25 cellular contexts compared by ENCODE assay signal in the genomic region with DNA sequence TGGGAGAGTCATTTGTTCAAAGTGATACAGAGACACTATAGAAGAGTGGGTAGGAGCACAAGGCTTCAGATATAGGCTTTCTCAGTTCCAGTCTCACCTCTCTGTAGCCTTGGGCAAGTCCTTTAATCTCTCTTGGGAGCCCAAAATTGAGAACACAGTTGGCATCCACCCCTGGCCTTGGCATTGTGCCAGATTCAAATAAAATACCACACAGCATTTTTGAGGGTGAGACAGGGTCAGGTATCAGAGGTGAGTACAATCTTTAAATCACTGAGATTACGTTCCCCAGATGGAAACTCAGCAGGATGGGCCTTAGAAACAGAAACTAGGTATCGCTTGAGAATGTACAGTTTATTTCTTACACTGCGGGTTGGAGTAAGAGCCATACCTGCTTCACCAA.
"Had no signal": no experiment of that assay in that cellular context is flagged by ENCODE, and none has a peak within 500 bp of the region (broad histone marks: within the 10 kb centered on the region; RNA-seq: fewer than 3 reads in every experiment).

No MANE protein-coding gene starts in this region.

- H3K9me3 Mint-ChIP-seq: central memory CD8-positive, alpha-beta T cell; dendritic cell treated with granulocyte-macrophage colony-stimulating factor and Interleukin-4, amounts not matched to agents 40 ng/mL and 50 ng/mL, for 4 days; memory B cell; naive thymus-derived CD8-positive, alpha-beta T cell; stimulated activated naive B cell treated with anti-CD40 and anti-IgM and Interleukin-4, amounts not matched to agents 10 μg/mL and 1 μg/mL and 100 μg/mL, for 72 hours had no signal

- H3K4me3 ChIP-seq: esophagus squamous epithelium, heart right ventricle, psoas muscle, smooth muscle cell, testis, transverse colon had no signal

- H3K27me3 ChIP-seq: esophagus squamous epithelium, testis, transverse colon had no signal

- H3K27ac ChIP-seq: esophagus squamous epithelium, heart right ventricle, parathyroid adenoma, psoas muscle, testis, transverse colon, WERI-Rb-1 had no signal

- H3K4me1 ChIP-seq: esophagus squamous epithelium, heart right ventricle, parathyroid adenoma, psoas muscle, testis, transverse colon had no signal

- H3K9me3 ChIP-seq: esophagus squamous epithelium, heart right ventricle, psoas muscle, testis, transverse colon had no signal

- ATAC-seq: activated CD4-positive, CD25-positive, alpha-beta regulatory T cell treated with anti-CD3 and anti-CD28 coated beads, Interleukin-2, amount 50 U/mL, for 24 hours; naive thymus-derived CD8-positive, alpha-beta T cell; psoas muscle; stimulated activated naive B cell treated with anti-CD40 and anti-IgM and Interleukin-4, amounts not matched to agents 10 μg/mL and 1 μg/mL and 100 μg/mL, for 72 hours had no signal

- H3K27me3 Mint-ChIP-seq: activated naive CD8-positive, alpha-beta T cell; central memory CD8-positive, alpha-beta T cell; naive thymus-derived CD8-positive, alpha-beta T cell had no signal

- H3K27ac Mint-ChIP-seq: activated naive CD8-positive, alpha-beta T cell; dendritic cell treated with granulocyte-macrophage colony-stimulating factor and Interleukin-4, amounts not matched to agents 40 ng/mL and 50 ng/mL, for 4 days; memory B cell; stimulated activated naive B cell treated with anti-CD40 and anti-IgM and Interleukin-4, amounts not matched to agents 10 μg/mL and 1 μg/mL and 100 μg/mL, for 72 hours had no signal

- DNase-seq: activated CD4-positive, alpha-beta T cell treated with anti-CD3 and anti-CD28 coated beads for 48 hours; activated CD4-positive, alpha-beta T cell treated with anti-CD3 and anti-CD28 coated beads, Interleukin-2, amount 50 U/mL, for 48 hours; activated CD8-positive, alpha-beta memory T cell treated with anti-CD3 and anti-CD28 coated beads for 24 hours; activated effector memory CD4-positive, alpha-beta T cell treated with Interleukin-2 at 50 U/mL for 16 hours; activated naive CD4-positive, alpha-beta T cell treated with Interleukin-2 at 50 U/mL for 16 hours; anterior cingulate cortex; esophagus squamous epithelium; foreskin melanocyte; heart right ventricle; midbrain; naive thymus-derived CD8-positive, alpha-beta T cell; psoas muscle; stimulated activated CD4-positive, alpha-beta T cell treated with anti-CD3 and anti-CD28 coated beads, Interleukin-2, amount 100 ng/mL, for 24 hours; stimulated activated naive B cell treated with anti-CD40 and anti-IgM and Interleukin-4, amounts not matched to agents 10 μg/mL and 1 μg/mL and 100 μg/mL, for 72 hours; testis; transverse colon; WERI-Rb-1 had no signal

- H3K36me3 ChIP-seq: esophagus squamous epithelium, heart right ventricle, transverse colon, WERI-Rb-1 had no signal

- H3K36me3 Mint-ChIP-seq: activated naive CD8-positive, alpha-beta T cell; memory B cell; naive thymus-derived CD8-positive, alpha-beta T cell; stimulated activated naive B cell treated with anti-CD40 and anti-IgM and Interleukin-4, amounts not matched to agents 10 μg/mL and 1 μg/mL and 100 μg/mL, for 72 hours had no signal

- H3K4me3 Mint-ChIP-seq: activated naive CD8-positive, alpha-beta T cell; central memory CD8-positive, alpha-beta T cell; dendritic cell treated with granulocyte-macrophage colony-stimulating factor and Interleukin-4, amounts not matched to agents 40 ng/mL and 50 ng/mL, for 4 days; memory B cell; naive thymus-derived CD8-positive, alpha-beta T cell; neural crest cell; stimulated activated naive B cell treated with anti-CD40 and anti-IgM and Interleukin-4, amounts not matched to agents 10 μg/mL and 1 μg/mL and 100 μg/mL, for 72 hours had no signal

- H3K4me1 Mint-ChIP-seq: central memory CD8-positive, alpha-beta T cell; memory B cell; neural crest cell; stimulated activated naive B cell treated with anti-CD40 and anti-IgM and Interleukin-4, amounts not matched to agents 10 μg/mL and 1 μg/mL and 100 μg/mL, for 72 hours had no signal
